21 cellular contexts compared by ENCODE assay signal in the genomic region with DNA sequence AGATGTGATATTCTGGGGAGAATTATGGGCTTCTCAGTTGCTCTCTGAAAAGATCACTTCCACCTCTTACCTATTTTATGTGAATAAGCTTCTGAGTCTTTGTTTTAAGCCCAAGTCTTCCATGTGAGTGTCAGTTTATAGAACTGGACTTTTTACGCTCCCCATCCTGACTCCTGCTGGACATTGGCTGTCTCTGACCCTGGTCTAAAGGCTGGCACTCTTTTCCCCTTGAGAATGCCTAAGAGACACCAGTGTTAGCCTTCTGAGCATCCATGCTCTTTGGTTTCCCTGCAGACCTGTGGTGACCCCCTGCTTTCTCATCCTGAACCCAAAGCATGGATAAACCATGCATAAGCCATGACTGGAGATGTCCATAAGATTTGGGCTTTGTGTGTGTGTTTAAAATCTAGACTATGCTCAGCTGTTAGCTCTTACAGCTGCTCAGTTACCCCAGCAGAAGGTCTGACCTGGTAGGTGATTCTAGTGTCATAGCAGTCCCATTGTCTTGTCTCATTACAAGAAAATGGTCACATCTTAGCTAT.
"Had no signal": no experiment of that assay in that cellular context is flagged by ENCODE, and none has a peak within 500 bp of the region (broad histone marks: within the 10 kb centered on the region; RNA-seq: fewer than 3 reads in every experiment).

No MANE protein-coding gene starts in this region.

- H3K27me3 ChIP-seq: ascending aorta, body of pancreas had no signal

- H3K4me3 ChIP-seq: ascending aorta, body of pancreas had no signal

- H3K4me3 Mint-ChIP-seq: activated CD4-positive, alpha-beta memory T cell treated with anti-CD3 and anti-CD28 coated beads, Interleukin-2, amount 10 ng/mL, durations not matched to agents 7 days and 5 days; activated CD4-positive, alpha-beta T cell treated with anti-CD3 and anti-CD28 coated beads for 36 hours; activated naive CD8-positive, alpha-beta T cell treated with anti-CD3 and anti-CD28 coated beads, Interleukin-2, amount 50 U/mL, for 24 hours; central memory CD8-positive, alpha-beta T cell had no signal

- H3K9me3 Mint-ChIP-seq: activated CD4-positive, alpha-beta memory T cell treated with anti-CD3 and anti-CD28 coated beads, Interleukin-2, amount 10 ng/mL, durations not matched to agents 7 days and 5 days; activated naive CD4-positive, alpha-beta T cell treated with anti-CD3 and anti-CD28 coated beads, Interleukin-2, amount 50 U/mL, for 72 hours; activated naive CD8-positive, alpha-beta T cell treated with anti-CD3 and anti-CD28 coated beads, Interleukin-2, amount 50 U/mL, for 24 hours; central memory CD8-positive, alpha-beta T cell had no signal

- H3K36me3 ChIP-seq: ascending aorta had no signal

- H3K4me1 Mint-ChIP-seq: activated CD4-positive, alpha-beta memory T cell treated with anti-CD3 and anti-CD28 coated beads, Interleukin-2, amount 10 ng/mL, durations not matched to agents 7 days and 5 days; activated CD4-positive, alpha-beta T cell treated with anti-CD3 and anti-CD28 coated beads for 36 hours; activated naive CD8-positive, alpha-beta T cell treated with anti-CD3 and anti-CD28 coated beads, Interleukin-2, amount 50 U/mL, for 24 hours; central memory CD8-positive, alpha-beta T cell had no signal

- H3K9me3 ChIP-seq: ascending aorta had no signal

- ATAC-seq: activated CD4-positive, alpha-beta T cell treated with anti-CD3 and anti-CD28 coated beads for 36 hours; activated naive CD4-positive, alpha-beta T cell treated with anti-CD3 and anti-CD28 coated beads, Interleukin-2, amount 50 U/mL, for 72 hours; activated naive CD8-positive, alpha-beta T cell treated with anti-CD3 and anti-CD28 coated beads, Interleukin-2, amount 50 U/mL, for 24 hours; body of pancreas had no signal

- H3K27me3 Mint-ChIP-seq: activated CD4-positive, alpha-beta memory T cell treated with anti-CD3 and anti-CD28 coated beads, Interleukin-2, amount 10 ng/mL, durations not matched to agents 7 days and 5 days had no signal

- DNase-seq: activated CD4-positive, alpha-beta memory T cell treated with anti-CD3 and anti-CD28 coated beads, Interleukin-2, amount 10 ng/mL, durations not matched to agents 7 days and 5 days; activated CD4-positive, alpha-beta T cell treated with anti-CD3 and anti-CD28 coated beads for 36 hours; activated CD4-positive, alpha-beta T cell treated with anti-CD3 and anti-CD28 coated beads, Interleukin-2, amount 50 U/mL, for 1 hour; activated CD8-positive, alpha-beta memory T cell treated with anti-CD3 and anti-CD28 coated beads, Interleukin-2, amount 50 U/mL, for 4 hours; activated naive CD8-positive, alpha-beta T cell treated with anti-CD3 and anti-CD28 coated beads, Interleukin-2, amount 50 U/mL, for 24 hours; activated T-cell treated with anti-CD3 and anti-CD28 coated beads, Interleukin-2, amount 50 U/mL, for 1 hour; amniotic stem cell; body of pancreas; Kasumi-1; NCI-H1048; NCI-H146; NCI-H1930; NCI-H2171; NCI-H2227 treated with DMSO at 0.1 percent for 48 hours; NCI-H526; SHP77; T-helper 1 cell had no signal

- H3K27ac ChIP-seq: ascending aorta, body of pancreas, VCaP had no signal

- H3K27ac Mint-ChIP-seq: activated CD4-positive, alpha-beta memory T cell treated with anti-CD3 and anti-CD28 coated beads, Interleukin-2, amount 10 ng/mL, durations not matched to agents 7 days and 5 days; activated CD4-positive, alpha-beta T cell treated with anti-CD3 and anti-CD28 coated beads for 36 hours; activated naive CD4-positive, alpha-beta T cell treated with anti-CD3 and anti-CD28 coated beads, Interleukin-2, amount 50 U/mL, for 72 hours; activated naive CD8-positive, alpha-beta T cell treated with anti-CD3 and anti-CD28 coated beads, Interleukin-2, amount 50 U/mL, for 24 hours had no signal

- H3K4me1 ChIP-seq: ascending aorta, body of pancreas had no signal
